In genomic region chr17:81048827-81049371, GRCh38 we compare ENCODE assay signal across 14 cellular contexts. TPM values are rescaled to one million over a fixed set of nuclear protein-coding genes. Genes with fewer than 3 reads are reported as not detected.
DNase-seq lines count a peak whose midpoint lies in the region; ATAC-seq, FAIRE-seq and TF ChIP-seq lines count a peak whose summit lies in the region.
"Had no signal": no experiment of that assay in that cellular context is flagged by ENCODE, and none has a peak within 500 bp of the region (broad histone marks: within the 10 kb centered on the region; RNA-seq: fewer than 3 reads in every experiment).

No MANE protein-coding gene starts in this region.

- CTCF ChIA-PET in K562 (lab: Yijun Ruan, JAX; ENCODE audit: low intra/inter-chr PET ratio): no interaction called here

- peak overlapping the region; percentile 59 for H3K4me2 ChIP-seq in KMS-11
- no peak overlapping the region for H3K4me2 ChIP-seq in K562 (ENCODE audit: insufficient read depth, low read length)
- peak overlapping the region; percentile 2 for H3K4me2 ChIP-seq in mesenchymal stem cell (ENCODE audit: low read length, poor library complexity, severe bottlenecking)

- no peak overlapping the region for H4K8ac ChIP-seq in mesenchymal stem cell (ENCODE audit: low read length)

- in situ Hi-C loops in K562 (cut with MboI): no loop called here

- no peak for TF ChIP-seq RAD21 in K562 (CRISPR knock-in tag; conservative IDR thresholded peaks at IDR 0.05 in 1 of 2, IDR thresholded peaks at IDR 0.05 in 1 of 2)

- peaks cover 13% of the 10 kb centered on the region for H3K9me1 ChIP-seq in K562 (ENCODE audit: control insufficient read depth, insufficient read depth, low read length)

- H4K91ac ChIP-seq in mesenchymal stem cell (ENCODE audit: low read length): peak overlapping the region; percentile 53

- no peak for ATAC-seq in K562

- BruUV-seq in K562 (replicated peaks; lab: Mats Ljungman, UMichigan): no TSS peak

- H2AK5ac ChIP-seq in mesenchymal stem cell (ENCODE audit: low read length, severe bottlenecking): peak overlapping the region; percentile 40

- no peaks in the 10 kb centered on the region for H4K20me1 ChIP-seq in KMS-11 (ENCODE audit: insufficient read depth)
- peaks cover 34% of the 10 kb centered on the region for H4K20me1 ChIP-seq in K562 (replicated peaks; ENCODE audit: control insufficient read depth, insufficient read depth, low read length)

- intact Hi-C loops in K562 (cut with micrococcal nuclease) (no loop called here), head of caudate nucleus (cut with DNase I) (no loop called here)

- no peak for TF ChIP-seq EP300 in K562 (IDR thresholded peaks at IDR 0.05; ENCODE audit: low read length)

- H3K18ac ChIP-seq in mesenchymal stem cell (ENCODE audit: low read depth in 1 of 2, low read length in 2 of 2): no peak overlapping the region

- H2BK12ac ChIP-seq in mesenchymal stem cell (ENCODE audit: low read length in 2 of 2): peak overlapping the region in 1 of 2 experiments; percentile 18

- no peaks in the 10 kb centered on the region for H3K9me3 ChIP-seq in K562 (replicated peaks; ENCODE audit: control insufficient read depth, insufficient read depth, low read depth, low read length)
- H3K9me3 ChIP-seq in mesenchymal stem cell (ENCODE audit: control insufficient read depth, low read length): no peaks in the 10 kb centered on the region

- WGBS in K562 (ENCODE audit: insufficient coverage, low coverage, missing lambda C conversion rate): 80% methylated on average over 21 of the region's 28 CpGs
- 95% methylated on average over 28 of the region's 28 CpGs for WGBS in mesenchymal stem cell

- H2AFZ ChIP-seq in KMS-11 (ENCODE audit: low read depth) (no peak overlapping the region), K562 (ENCODE audit: low read depth, low read length) (no peak overlapping the region), mesenchymal stem cell (ENCODE audit: low read depth, low read length) (no peak overlapping the region)

- no peak for TF ChIP-seq CTCF in KMS-11 (conservative IDR thresholded peaks at IDR 0.05; ENCODE audit: low read depth, low read length)
- TF ChIP-seq CTCF in K562 (IDR thresholded peaks at IDR 0.05 in 2 of 3, conservative IDR thresholded peaks at IDR 0.05 in 1 of 3; ENCODE audit: insufficient read depth in 2 of 3, low read depth in 1 of 3, low read length in 3 of 3): no peak

- H3K23ac ChIP-seq in mesenchymal stem cell (ENCODE audit: low read length in 2 of 2): no peak overlapping the region

- no peaks in the 10 kb centered on the region for H3K36me3 ChIP-seq in KMS-11 (ENCODE audit: insufficient read depth)
- H3K36me3 ChIP-seq in K562 (ENCODE audit: control insufficient read depth, insufficient read depth, low read length): peaks cover 7% of the 10 kb centered on the region; the same call in 1 of the 3 replicates
- H3K36me3 ChIP-seq in mesenchymal stem cell (ENCODE audit: control insufficient read depth in 1 of 2, insufficient read depth in 2 of 2, low read depth in 1 of 2, low read length in 2 of 2): peaks cover 0 to 42% of the 10 kb centered on the region in 2 experiments

- H3K79me1 ChIP-seq in mesenchymal stem cell (replicated peaks; ENCODE audit: low read length, poor library complexity, severe bottlenecking): peaks cover 7% of the 10 kb centered on the region

- H3K79me2 ChIP-seq in KMS-11 (ENCODE audit: insufficient read depth, low read depth): no peaks in the 10 kb centered on the region
- H3K79me2 ChIP-seq in K562 (ENCODE audit: control insufficient read depth, insufficient read depth, low read length): peaks cover 60% of the 10 kb centered on the region

- H3K4me1 ChIP-seq in KMS-11 (ENCODE audit: low read depth, poor library complexity, severe bottlenecking): peaks cover 30% of the 10 kb centered on the region
- H3K4me1 ChIP-seq in K562 (replicated peaks in 1 of 2; ENCODE audit: control insufficient read depth in 2 of 2, insufficient read depth in 2 of 2, low read length in 2 of 2): peaks cover 16 to 85% of the 10 kb centered on the region in 2 experiments; a peak in 4 of 5 replicates
- peaks cover 89% of the 10 kb centered on the region for H3K4me1 ChIP-seq in mesenchymal stem cell (ENCODE audit: control insufficient read depth, insufficient read depth, low read depth, low read length)

- no peak overlapping the region for H3K9ac ChIP-seq in KMS-11
- H3K9ac ChIP-seq in K562 (ENCODE audit: insufficient read depth in 1 of 2, low read depth in 2 of 2, low read length in 2 of 2): peak overlapping the region in 1 of 2 experiments; percentile 82; a peak in 2 of 4 replicates
- H3K9ac ChIP-seq in mesenchymal stem cell (ENCODE audit: low read length): no peak overlapping the region

- DNase-seq in CD1c-positive myeloid dendritic cell (ENCODE audit: extremely low spot score) (peak; percentile 12), K562 (ENCODE audit: extremely low read depth in 1 of 4, low spot score in 3 of 4) (no peak), mesenchymal stem cell (peak; percentile 18), SK-N-DZ (ENCODE audit: low spot score) (no peak), NCI-H2107 (lab: John Stamatoyannopoulos, UW) (no peak), head of caudate nucleus (no peak), NCI-H1092 treated with DMSO at 0.1 percent for 48 hours (lab: John Stamatoyannopoulos, UW) (no peak)
- DNase-seq: activated gamma-delta T cell; DMS79 treated with DMSO at 0.1 percent for 48 hours; effector CD4-positive, alpha-beta T cell; NCI-H2029 treated with DMSO at 0.1 percent for 48 hours; SHP77 treated with DMSO at 0.1 percent for 48 hours; stimulated activated CD4-positive, alpha-beta T cell treated with anti-CD3 and anti-CD28 coated beads, Interleukin-4, amount 100 ng/mL, for 24 hours had no signal

- H2BK5ac ChIP-seq in mesenchymal stem cell (ENCODE audit: low read depth, low read length, poor library complexity, severe bottlenecking): peak overlapping the region; percentile 59

- H3K4me3 ChIP-seq in KMS-11 (IDR thresholded peaks at IDR 0.05; ENCODE audit: insufficient read depth, low read depth, low read length) (no peak overlapping the region), K562 (no peak overlapping the region), mesenchymal stem cell (ENCODE audit: insufficient read depth in 1 of 2, low read depth in 1 of 2, low read length in 2 of 2) (no peak overlapping the region)

- H2BK15ac ChIP-seq in mesenchymal stem cell (ENCODE audit: low read depth, poor library complexity, severe bottlenecking): no peak overlapping the region

- no peak for TF ChIP-seq POLR2A in K562 (conservative IDR thresholded peaks at IDR 0.05)

- no peak overlapping the region for H2BK120ac ChIP-seq in mesenchymal stem cell (ENCODE audit: low read depth, low read length)

- H3K4ac ChIP-seq in mesenchymal stem cell (ENCODE audit: low read depth in 1 of 2, low read length in 2 of 2): no peak overlapping the region

- peaks cover 96% of the 10 kb centered on the region for H3K27me3 ChIP-seq in KMS-11 (ENCODE audit: insufficient read depth, low read depth)
- no peaks in the 10 kb centered on the region for H3K27me3 ChIP-seq in K562 (ENCODE audit: control insufficient read depth in 2 of 2, insufficient read depth in 2 of 2, low read length in 2 of 2)
- H3K27me3 ChIP-seq in mesenchymal stem cell (ENCODE audit: control insufficient read depth in 1 of 2, insufficient read depth in 1 of 2, low read length in 2 of 2): no peaks in the 10 kb centered on the region

- POLR2A ChIA-PET in K562 (lab: Yijun Ruan, JAX): interaction anchor here (0.6 to 1.5 kb wide), 4 partner anchors 12 to 159 kb away, joined by 3 to 5 read pairs (median 4); partner anchors contain the start of gene BAIAP2

- H3K27ac ChIP-seq in KMS-11 (peak overlapping the region; percentile 41; the same call in 1 of the 2 replicates), K562 (ENCODE audit: extremely low read depth, low read depth, low read length) (no peak overlapping the region), mesenchymal stem cell (ENCODE audit: low read length, poor library complexity, severe bottlenecking) (peak overlapping the region; percentile 98)

- H3K14ac ChIP-seq in mesenchymal stem cell (ENCODE audit: low read length in 2 of 2): no peak overlapping the region

- FAIRE-seq in K562 (lab: Jason Lieb, UNC): no peak

RNA-seq across cellular contexts. Expression of gene BAIAP2, which starts 13.9 kb away (rescaled TPM):
- total RNA-seq in K562 (2011; cell fraction: chromatin; rRNA removed; ENCODE audit: low replicate concordance): 69.8 and 141 TPM in 2 replicates
- 54.5 and 61.0 TPM in 2 replicates for total RNA-seq in K562 (2011; cell fraction: nucleolus; rRNA removed)
- 40.5 and 42.0 TPM in 2 replicates for total RNA-seq in K562 (2011; cell fraction: nucleoplasm; rRNA removed)
- total RNA-seq in K562 (2014; rRNA removed): 26.7 and 31.9 TPM in 2 replicates
- 14.2 and 17.7 TPM in 2 replicates for total RNA-seq in K562 (2014; rRNA removed; fragmentation: Illumina TruSeq; extraction: Trizol)
- total RNA-seq in K562 (2015; rRNA removed; fragmentation: Illumina TruSeq; extraction: Trizol): 18.4 and 21.2 TPM in 2 replicates
- 44.7 and 51.6 TPM in 2 replicates for total RNA-seq in K562 (2021)
- polyA plus RNA-seq in K562 (2011; rRNA removed): 9.8 and 13.6 TPM in 2 replicates
- polyA plus RNA-seq in K562 (2011; cell fraction: cytosol; rRNA removed): 9.8 and 28.7 TPM in 2 replicates
- 37.7 and 77.3 TPM in 2 replicates for polyA plus RNA-seq in K562 (2011; cell fraction: nucleus; rRNA removed)
- 37.1 and 42.6 TPM in 2 replicates for polyA plus RNA-seq in K562 (2012)
- 20.7 and 30.0 TPM in 2 replicates for polyA plus RNA-seq in K562 (2014; fragmentation: Illumina TruSeq; extraction: Trizol)
- 1 to 10 TPM; 2.3 to 2.4 TPM for polyA plus RNA-seq in K562 (2014; fragmentation: Nextera tagmentation; extraction: Ambion mirVana)
- polyA plus RNA-seq in K562 (2014; rRNA removed): 17.3 and 23.2 TPM in 2 replicates
- 11.9 and 13.6 TPM in 2 replicates for polyA minus RNA-seq in K562 (2011; rRNA and poly(A)+ RNA removed)
- polyA minus RNA-seq in K562 (2011; cell fraction: cytosol; rRNA and poly(A)+ RNA removed): 22.8 and 24.8 TPM in 2 replicates
- 38.3 and 38.6 TPM in 2 replicates for polyA minus RNA-seq in K562 (2011; cell fraction: nucleus; rRNA and poly(A)+ RNA removed)
- 20.5 TPM for polyA plus RNA-seq in mesenchymal stem cell (2013, experiment 1 of 2)
- 20.4 TPM for polyA plus RNA-seq in mesenchymal stem cell (2013, experiment 2 of 2)
- 26.1 and 29.6 TPM in 2 replicates for polyA plus RNA-seq in SK-N-DZ (2014; cell fraction: cytosol; rRNA removed)
- 37.3 and 59.3 TPM in 2 replicates for polyA plus RNA-seq in SK-N-DZ (2014; cell fraction: nucleus; rRNA removed)

RNA-seq across cellular contexts. Expression of gene CHMP6, which starts 57.3 kb away (rescaled TPM):
- 33.8 and 66.2 TPM in 2 replicates for total RNA-seq in K562 (2011; cell fraction: chromatin; rRNA removed; ENCODE audit: low replicate concordance)
- 40.5 and 47.9 TPM in 2 replicates for total RNA-seq in K562 (2011; cell fraction: nucleolus; rRNA removed)
- total RNA-seq in K562 (2011; cell fraction: nucleoplasm; rRNA removed): 22.9 and 24.6 TPM in 2 replicates
- total RNA-seq in K562 (2014; rRNA removed) (10.3 and 12.9 TPM in 2 replicates), K562 (2014; rRNA removed; fragmentation: Illumina TruSeq; extraction: Trizol) (14.4 and 15.7 TPM in 2 replicates), K562 (2015; rRNA removed; fragmentation: Illumina TruSeq; extraction: Trizol) (12.7 and 13.8 TPM in 2 replicates), K562 (2021) (25.6 and 26.8 TPM in 2 replicates)
- polyA plus RNA-seq in K562 (2011; rRNA removed) (8.0 and 13.4 TPM in 2 replicates), K562 (2014; fragmentation: Illumina TruSeq; extraction: Trizol) (11.4 and 15.5 TPM in 2 replicates), K562 (2014; fragmentation: Nextera tagmentation; extraction: Ambion mirVana) (1 to 10 TPM in 1 of 2 experiments, under 1 TPM in 1; 0.25 to 1.8 TPM), K562 (2014; rRNA removed) (28.3 and 30.4 TPM in 2 replicates)
- 10.5 and 35.5 TPM in 2 replicates for polyA plus RNA-seq in K562 (2011; cell fraction: cytosol; rRNA removed)
- polyA plus RNA-seq in K562 (2011; cell fraction: nucleus; rRNA removed): 10.7 and 20.1 TPM in 2 replicates
- 13.7 and 20.1 TPM in 2 replicates for polyA plus RNA-seq in K562 (2012)
- 11.2 and 15.9 TPM in 2 replicates for polyA minus RNA-seq in K562 (2011; rRNA and poly(A)+ RNA removed)
- 5.0 and 8.7 TPM in 2 replicates for polyA minus RNA-seq in K562 (2011; cell fraction: cytosol; rRNA and poly(A)+ RNA removed)
- 13.5 and 13.7 TPM in 2 replicates for polyA minus RNA-seq in K562 (2011; cell fraction: nucleus; rRNA and poly(A)+ RNA removed)
- polyA plus RNA-seq in mesenchymal stem cell (2013, experiment 1 of 2): 12.7 TPM
- 12.0 TPM for polyA plus RNA-seq in mesenchymal stem cell (2013, experiment 2 of 2)
- polyA plus RNA-seq in SK-N-DZ (2014; cell fraction: cytosol; rRNA removed): 18.4 and 18.6 TPM in 2 replicates
- polyA plus RNA-seq in SK-N-DZ (2014; cell fraction: nucleus; rRNA removed): 13.8 and 17.7 TPM in 2 replicates

Comparison
In these comparisons a context has a peak if more than half of its experiments do, and no peak if none do; other contexts are left out.
1. DNase-seq: peak in CD1c-positive myeloid dendritic cell (single experiment) and mesenchymal stem cell (single experiment); none in K562 (0 of 4), SK-N-DZ (single experiment), NCI-H2107 (single experiment), head of caudate nucleus (0 of 42) and NCI-H1092 treated with DMSO at 0.1 percent for 48 hours (single experiment).